ENCODE assay signal across 8 cellular contexts in genomic region chr10:3095373-3096139, GRCh38. TPM values are rescaled to one million over a fixed set of nuclear protein-coding genes. Genes with fewer than 3 reads are reported as not detected.
DNase-seq lines count a peak whose midpoint lies in the region; ATAC-seq, FAIRE-seq and TF ChIP-seq lines count a peak whose summit lies in the region.

No MANE protein-coding gene starts in this region.

- no peak overlapping the region for H4K5ac ChIP-seq in mesendoderm (ENCODE audit: low read length)

- DNase-seq in GM12892 (ENCODE audit: insufficient read length) (peak; percentile 41), T1000 (lab: John Stamatoyannopoulos, UW) (peak; percentile 49), mesendoderm (peak; percentile 83), NCI-H187 (lab: John Stamatoyannopoulos, UW) (no peak), NCI-H1436 (lab: John Stamatoyannopoulos, UW) (no peak)
- DNase-seq in stimulated activated CD8-positive, alpha-beta memory T cell treated with anti-CD3 and anti-CD28 coated beads, Interleukin-7, amount 100 ng/mL, for 1 hour (ENCODE audit: low read depth in 2 of 2): peak; percentile 4 to 18

- whole genome bisulfite sequencing in mesendoderm (ENCODE audit: extremely low coverage, insufficient coverage, low lambda C conversion rate): no CpG with 5 or more reads among the region's 17 CpGs

- H3K4me3 ChIP-seq in mesendoderm (ENCODE audit: low read length): no peak overlapping the region

- no peak overlapping the region for H3K9ac ChIP-seq in mesendoderm (ENCODE audit: low read length)

- ATAC-seq in HG03354 (IDR thresholded peaks at IDR 0.05; ENCODE audit: poor library complexity, severe bottlenecking, unreplicated experiment): peak; percentile 69

- H3K79me2 ChIP-seq in mesendoderm (ENCODE audit: control insufficient read depth, insufficient read depth, low read length): peaks cover 17% of the 10 kb centered on the region

- no peak overlapping the region for H2BK120ac ChIP-seq in mesendoderm (ENCODE audit: low read depth, low read length)

- H4K8ac ChIP-seq in mesendoderm (ENCODE audit: low read depth, low read length): no peak overlapping the region

- H3K27ac ChIP-seq in cingulate gyrus (ENCODE audit: low read depth, low read length) (peak overlapping the region; percentile 19), mesendoderm (ENCODE audit: low read depth, low read length) (peak overlapping the region; percentile 68)

- peak overlapping the region; percentile 17 for H3K56ac ChIP-seq in mesendoderm (ENCODE audit: low read length)

- TF ChIP-seq POLR2A in GM12892 (IDR thresholded peaks at IDR 0.05; ENCODE audit: low read depth, low read length): no peak; the same call in 1 of the 2 replicates

- no peak overlapping the region for H3K23ac ChIP-seq in mesendoderm (ENCODE audit: low read length)

- peaks cover 2% of the 10 kb centered on the region for H3K36me3 ChIP-seq in mesendoderm (ENCODE audit: control insufficient read depth, insufficient read depth, low read length)

- no peaks in the 10 kb centered on the region for H3K27me3 ChIP-seq in mesendoderm (ENCODE audit: insufficient read depth, low read length, poor library complexity)

- H3K4me2 ChIP-seq in mesendoderm (ENCODE audit: low read length): no peak overlapping the region

- H2AK5ac ChIP-seq in mesendoderm (ENCODE audit: low read length): no peak overlapping the region

- peaks cover 20% of the 10 kb centered on the region for H3K79me1 ChIP-seq in mesendoderm (ENCODE audit: low read length)

- FAIRE-seq in GM12892 (lab: Jason Lieb, UNC): no peak

- H2BK15ac ChIP-seq in mesendoderm (replicated peaks; ENCODE audit: low read depth): no peak overlapping the region

- peak overlapping the region; percentile 8 for H2BK5ac ChIP-seq in mesendoderm (ENCODE audit: low read length)

- peak overlapping the region; percentile 77 for H3K18ac ChIP-seq in mesendoderm (ENCODE audit: low read length)

- H3K4me1 ChIP-seq in mesendoderm (ENCODE audit: control insufficient read depth, low read depth, low read length): peaks cover 21% of the 10 kb centered on the region

- H3K4ac ChIP-seq in mesendoderm (ENCODE audit: low read depth, low read length): no peak overlapping the region

RNA-seq across cellular contexts. Expression of gene PFKP, which starts 28.2 kb away (rescaled TPM):
- polyA plus RNA-seq in GM12892 (2012; ENCODE audit: missing spikeins): 162 TPM
- polyA plus RNA-seq in mesendoderm (2013, experiment 1 of 2): 43.2 TPM
- 46.8 TPM for polyA plus RNA-seq in mesendoderm (2013, experiment 2 of 2)

Comparison
In these comparisons a context has a peak if more than half of its experiments do, and no peak if none do; other contexts are left out.
1. DNase-seq: peak in GM12892 (single experiment), T1000 (single experiment), mesendoderm (single experiment) and stimulated activated CD8-positive, alpha-beta memory T cell treated with anti-CD3 and anti-CD28 coated beads, Interleukin-7, amount 100 ng/mL, for 1 hour (2 of 2); none in NCI-H187 (0 of 2) and NCI-H1436 (single experiment).